ENCODE assay signal across 13 cellular contexts in genomic region chrX:32137525-32137924, GRCh38.
A peak's percentile ranks its signal among the peaks of the same experiment; 100 is the strongest.
DNase-seq lines count a peak whose midpoint lies in the region; ATAC-seq and TF ChIP-seq lines count a peak whose summit lies in the region.
"Had no signal": no experiment of that assay in that cellular context is flagged by ENCODE, and none has a peak within 500 bp of the region (broad histone marks: within the 10 kb centered on the region; RNA-seq: fewer than 3 reads in every experiment).

No MANE protein-coding gene starts in this region.

- TF ChIP-seq CTCF in fibroblast of villous mesenchyme (IDR thresholded peaks at IDR 0.05; ENCODE audit: insufficient read depth, low read depth, low read length), result no peak

- no peak overlapping the region for H3K4me3 Mint-ChIP-seq in activated CD4-positive, alpha-beta T cell treated with anti-CD3 and anti-CD28 coated beads, Interleukin-2, amount 10 ng/mL, durations not matched to agents 24 days and 14 days
- no peak overlapping the region for H3K4me3 Mint-ChIP-seq in activated CD4-positive, alpha-beta T cell treated with anti-CD3 and anti-CD28 coated beads, Interleukin-2, amount 10 ng/mL, durations not matched to agents 7 days and 5 days
- H3K4me3 Mint-ChIP-seq: activated naive CD8-positive, alpha-beta T cell treated with anti-CD3 and anti-CD28 coated beads, Interleukin-2, amount 10 ng/mL, durations not matched to agents 7 days and 5 days had no signal

- intact Hi-C loops in activated CD4-positive, alpha-beta T cell treated with anti-CD3 and anti-CD28 coated beads, Interleukin-2, amount 10 ng/mL, durations not matched to agents 24 days and 14 days (cut with micrococcal nuclease), result no loop called here

- H3K4me1 Mint-ChIP-seq in activated CD4-positive, alpha-beta T cell treated with anti-CD3 and anti-CD28 coated beads, Interleukin-2, amount 10 ng/mL, durations not matched to agents 24 days and 14 days, result no peaks in the 10 kb centered on the region
- H3K4me1 Mint-ChIP-seq in activated CD4-positive, alpha-beta T cell treated with anti-CD3 and anti-CD28 coated beads, Interleukin-2, amount 10 ng/mL, durations not matched to agents 7 days and 5 days, result no peaks in the 10 kb centered on the region
- H3K4me1 Mint-ChIP-seq: activated naive CD8-positive, alpha-beta T cell treated with anti-CD3 and anti-CD28 coated beads, Interleukin-2, amount 10 ng/mL, durations not matched to agents 7 days and 5 days had no signal

- H3K27me3 Mint-ChIP-seq in activated CD4-positive, alpha-beta T cell treated with anti-CD3 and anti-CD28 coated beads, Interleukin-2, amount 10 ng/mL, durations not matched to agents 24 days and 14 days, result no peaks in the 10 kb centered on the region
- H3K27me3 Mint-ChIP-seq in activated CD4-positive, alpha-beta T cell treated with anti-CD3 and anti-CD28 coated beads, Interleukin-2, amount 10 ng/mL, durations not matched to agents 7 days and 5 days, result no peaks in the 10 kb centered on the region
- H3K27me3 Mint-ChIP-seq: activated naive CD8-positive, alpha-beta T cell treated with anti-CD3 and anti-CD28 coated beads, Interleukin-2, amount 10 ng/mL, durations not matched to agents 7 days and 5 days had no signal

- no peak for ATAC-seq in GM18870 (IDR thresholded peaks at IDR 0.05; ENCODE audit: unreplicated experiment)
- ATAC-seq in HG03520 (IDR thresholded peaks at IDR 0.05; ENCODE audit: unreplicated experiment), result no peak

- DNase-seq in activated CD4-positive, alpha-beta T cell treated with anti-CD3 and anti-CD28 coated beads, Interleukin-2, amount 10 ng/mL, durations not matched to agents 24 days and 14 days, result peak; percentile 45
- DNase-seq in activated CD4-positive, alpha-beta T cell treated with anti-CD3 and anti-CD28 coated beads, Interleukin-2, amount 10 ng/mL, durations not matched to agents 7 days and 5 days, result no peak
- DNase-seq in RKO (ENCODE audit: low spot score) (peak; percentile 32), fibroblast of villous mesenchyme (ENCODE audit: low read depth) (peak; percentile 0), NCI-H1105 (lab: John Stamatoyannopoulos, UW) (no peak)
- DNase-seq in stimulated activated CD8-positive, alpha-beta memory T cell treated with anti-CD3 and anti-CD28 coated beads, Interleukin-4, amount 100 ng/mL, for 48 hours, result peak; percentile 17
- DNase-seq: activated CD8-positive, alpha-beta memory T cell treated with anti-CD3 and anti-CD28 coated beads, Interleukin-2, amount 50 U/mL, for 48 hours; activated naive CD8-positive, alpha-beta T cell treated with anti-CD3 and anti-CD28 coated beads, Interleukin-2, amount 10 ng/mL, durations not matched to agents 7 days and 5 days; Calu3; NCI-H2029 treated with DMSO at 0.1 percent for 48 hours had no signal

- no peaks in the 10 kb centered on the region for H3K9me3 Mint-ChIP-seq in activated CD4-positive, alpha-beta T cell treated with anti-CD3 and anti-CD28 coated beads, Interleukin-2, amount 10 ng/mL, durations not matched to agents 24 days and 14 days
- no peaks in the 10 kb centered on the region for H3K9me3 Mint-ChIP-seq in activated CD4-positive, alpha-beta T cell treated with anti-CD3 and anti-CD28 coated beads, Interleukin-2, amount 10 ng/mL, durations not matched to agents 7 days and 5 days
- H3K9me3 Mint-ChIP-seq: activated naive CD8-positive, alpha-beta T cell treated with anti-CD3 and anti-CD28 coated beads, Interleukin-2, amount 10 ng/mL, durations not matched to agents 7 days and 5 days had no signal

- no peak overlapping the region for H3K4me3 ChIP-seq in fibroblast of villous mesenchyme (ENCODE audit: low read depth, low read length)
- H3K4me3 ChIP-seq: coronary artery had no signal

- CTCF ChIA-PET in activated CD4-positive, alpha-beta T cell treated with anti-CD3 and anti-CD28 coated beads, Interleukin-2, amount 10 ng/mL, durations not matched to agents 7 days and 5 days (lab: Charles Lee), result no interaction called here

- no peak overlapping the region for H3K27ac Mint-ChIP-seq in activated CD4-positive, alpha-beta T cell treated with anti-CD3 and anti-CD28 coated beads, Interleukin-2, amount 10 ng/mL, durations not matched to agents 24 days and 14 days
- H3K27ac Mint-ChIP-seq in activated CD4-positive, alpha-beta T cell treated with anti-CD3 and anti-CD28 coated beads, Interleukin-2, amount 10 ng/mL, durations not matched to agents 7 days and 5 days, result no peak overlapping the region
- H3K27ac Mint-ChIP-seq: activated naive CD8-positive, alpha-beta T cell treated with anti-CD3 and anti-CD28 coated beads, Interleukin-2, amount 10 ng/mL, durations not matched to agents 7 days and 5 days had no signal

- POLR2A ChIA-PET in activated CD4-positive, alpha-beta T cell treated with anti-CD3 and anti-CD28 coated beads, Interleukin-2, amount 10 ng/mL, durations not matched to agents 7 days and 5 days (lab: Charles Lee), result no interaction called here

- H3K36me3 Mint-ChIP-seq in activated CD4-positive, alpha-beta T cell treated with anti-CD3 and anti-CD28 coated beads, Interleukin-2, amount 10 ng/mL, durations not matched to agents 24 days and 14 days (ENCODE audit: low read depth), result no peaks in the 10 kb centered on the region
- no peaks in the 10 kb centered on the region for H3K36me3 Mint-ChIP-seq in activated CD4-positive, alpha-beta T cell treated with anti-CD3 and anti-CD28 coated beads, Interleukin-2, amount 10 ng/mL, durations not matched to agents 7 days and 5 days (ENCODE audit: low read depth)
- H3K36me3 Mint-ChIP-seq: activated naive CD8-positive, alpha-beta T cell treated with anti-CD3 and anti-CD28 coated beads, Interleukin-2, amount 10 ng/mL, durations not matched to agents 7 days and 5 days had no signal

Comparison
In these comparisons a context has a peak if more than half of its experiments do, and no peak if none do; other contexts are left out.
1. DNase-seq: peak in activated CD4-positive, alpha-beta T cell treated with anti-CD3 and anti-CD28 coated beads, Interleukin-2, amount 10 ng/mL, durations not matched to agents 24 days and 14 days (single experiment), RKO (single experiment), fibroblast of villous mesenchyme (single experiment) and stimulated activated CD8-positive, alpha-beta memory T cell treated with anti-CD3 and anti-CD28 coated beads, Interleukin-4, amount 100 ng/mL, for 48 hours (single experiment); none in activated CD4-positive, alpha-beta T cell treated with anti-CD3 and anti-CD28 coated beads, Interleukin-2, amount 10 ng/mL, durations not matched to agents 7 days and 5 days (single experiment) and NCI-H1105 (single experiment).